Comparison of ENCODE assay signal across 1 cellular context in the genomic region with DNA sequence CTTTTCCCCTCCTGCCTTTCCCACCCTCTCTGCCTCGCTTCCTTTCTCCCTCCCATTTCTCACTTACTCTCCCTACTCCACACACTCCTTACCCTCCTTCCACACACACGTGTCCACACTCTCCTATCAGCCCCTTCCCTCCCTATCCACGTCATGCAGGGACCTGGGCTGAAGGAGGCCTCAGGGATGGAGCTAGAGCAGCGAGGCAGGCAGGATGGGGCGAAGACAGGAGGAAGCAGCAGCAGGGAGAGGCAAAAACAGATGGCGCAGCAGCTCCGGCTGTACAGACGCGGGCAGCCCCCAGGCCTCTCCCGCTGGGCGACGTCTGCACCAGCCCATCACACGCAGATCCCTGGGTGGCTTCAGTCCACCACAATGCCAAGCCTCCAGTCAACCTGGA.
TF ChIP-seq lines count a peak whose summit lies in the region.

No MANE protein-coding gene starts in this region.

TF ChIP-seq in GM23338, 12 proteins besides CTCF, POLR2A, EP300 and RAD21 (continued from another document):
- TF ChIP-seq, protein P1, sequence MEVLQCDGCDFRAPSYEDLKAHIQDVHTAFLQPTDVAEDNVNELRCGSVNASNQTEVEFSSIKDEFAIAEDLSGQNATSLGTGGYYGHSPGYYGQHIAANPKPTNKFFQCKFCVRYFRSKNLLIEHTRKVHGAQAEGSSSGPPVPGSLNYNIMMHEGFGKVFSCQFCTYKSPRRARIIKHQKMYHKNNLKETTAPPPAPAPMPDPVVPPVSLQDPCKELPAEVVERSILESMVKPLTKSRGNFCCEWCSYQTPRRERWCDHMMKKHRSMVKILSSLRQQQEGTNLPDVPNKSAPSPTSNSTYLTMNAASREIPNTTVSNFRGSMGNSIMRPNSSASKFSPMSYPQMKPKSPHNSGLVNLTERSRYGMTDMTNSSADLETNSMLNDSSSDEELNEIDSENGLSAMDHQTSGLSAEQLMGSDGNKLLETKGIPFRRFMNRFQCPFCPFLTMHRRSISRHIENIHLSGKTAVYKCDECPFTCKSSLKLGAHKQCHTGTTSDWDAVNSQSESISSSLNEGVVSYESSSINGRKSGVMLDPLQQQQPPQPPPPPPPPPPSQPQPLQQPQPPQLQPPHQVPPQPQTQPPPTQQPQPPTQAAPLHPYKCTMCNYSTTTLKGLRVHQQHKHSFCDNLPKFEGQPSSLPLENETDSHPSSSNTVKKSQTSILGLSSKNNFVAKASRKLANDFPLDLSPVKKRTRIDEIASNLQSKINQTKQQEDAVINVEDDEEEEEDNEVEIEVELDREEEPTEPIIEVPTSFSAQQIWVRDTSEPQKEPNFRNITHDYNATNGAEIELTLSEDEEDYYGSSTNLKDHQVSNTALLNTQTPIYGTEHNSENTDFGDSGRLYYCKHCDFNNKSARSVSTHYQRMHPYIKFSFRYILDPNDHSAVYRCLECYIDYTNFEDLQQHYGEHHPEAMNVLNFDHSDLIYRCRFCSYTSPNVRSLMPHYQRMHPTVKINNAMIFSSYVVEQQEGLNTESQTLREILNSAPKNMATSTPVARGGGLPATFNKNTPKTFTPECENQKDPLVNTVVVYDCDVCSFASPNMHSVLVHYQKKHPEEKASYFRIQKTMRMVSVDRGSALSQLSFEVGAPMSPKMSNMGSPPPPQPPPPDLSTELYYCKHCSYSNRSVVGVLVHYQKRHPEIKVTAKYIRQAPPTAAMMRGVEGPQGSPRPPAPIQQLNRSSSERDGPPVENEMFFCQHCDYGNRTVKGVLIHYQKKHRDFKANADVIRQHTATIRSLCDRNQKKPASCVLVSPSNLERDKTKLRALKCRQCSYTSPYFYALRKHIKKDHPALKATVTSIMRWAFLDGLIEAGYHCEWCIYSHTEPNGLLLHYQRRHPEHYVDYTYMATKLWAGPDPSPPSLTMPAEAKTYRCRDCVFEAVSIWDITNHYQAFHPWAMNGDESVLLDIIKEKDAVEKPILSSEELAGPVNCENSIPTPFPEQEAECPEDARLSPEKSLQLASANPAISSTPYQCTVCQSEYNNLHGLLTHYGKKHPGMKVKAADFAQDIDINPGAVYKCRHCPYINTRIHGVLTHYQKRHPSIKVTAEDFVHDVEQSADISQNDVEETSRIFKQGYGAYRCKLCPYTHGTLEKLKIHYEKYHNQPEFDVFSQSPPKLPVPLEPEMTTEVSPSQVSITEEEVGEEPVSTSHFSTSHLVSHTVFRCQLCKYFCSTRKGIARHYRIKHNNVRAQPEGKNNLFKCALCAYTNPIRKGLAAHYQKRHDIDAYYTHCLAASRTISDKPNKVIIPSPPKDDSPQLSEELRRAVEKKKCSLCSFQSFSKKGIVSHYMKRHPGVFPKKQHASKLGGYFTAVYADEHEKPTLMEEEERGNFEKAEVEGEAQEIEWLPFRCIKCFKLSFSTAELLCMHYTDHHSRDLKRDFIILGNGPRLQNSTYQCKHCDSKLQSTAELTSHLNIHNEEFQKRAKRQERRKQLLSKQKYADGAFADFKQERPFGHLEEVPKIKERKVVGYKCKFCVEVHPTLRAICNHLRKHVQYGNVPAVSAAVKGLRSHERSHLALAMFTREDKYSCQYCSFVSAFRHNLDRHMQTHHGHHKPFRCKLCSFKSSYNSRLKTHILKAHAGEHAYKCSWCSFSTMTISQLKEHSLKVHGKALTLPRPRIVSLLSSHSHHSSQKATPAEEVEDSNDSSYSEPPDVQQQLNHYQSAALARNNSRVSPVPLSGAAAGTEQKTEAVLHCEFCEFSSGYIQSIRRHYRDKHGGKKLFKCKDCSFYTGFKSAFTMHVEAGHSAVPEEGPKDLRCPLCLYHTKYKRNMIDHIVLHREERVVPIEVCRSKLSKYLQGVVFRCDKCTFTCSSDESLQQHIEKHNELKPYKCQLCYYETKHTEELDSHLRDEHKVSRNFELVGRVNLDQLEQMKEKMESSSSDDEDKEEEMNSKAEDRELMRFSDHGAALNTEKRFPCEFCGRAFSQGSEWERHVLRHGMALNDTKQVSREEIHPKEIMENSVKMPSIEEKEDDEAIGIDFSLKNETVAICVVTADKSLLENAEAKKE (CRISPR knock-in tag; IDR thresholded peaks at IDR 0.05) = no peak
- TF ChIP-seq CREB1 (CRISPR knock-in tag; IDR thresholded peaks at IDR 0.05; ENCODE audit: low read depth) (no peak), STAT1 (IDR thresholded peaks at IDR 0.05; ENCODE audit: unreplicated experiment) (no peak), EZH2 (IDR thresholded peaks at IDR 0.05; ENCODE audit: low read depth, unreplicated experiment) (no peak), POLR2AphosphoS5 (IDR thresholded peaks at IDR 0.05; ENCODE audit: low read depth) (no peak), NANOG (IDR thresholded peaks at IDR 0.05; ENCODE audit: borderline replicate concordance) (no peak), JUNB (IDR thresholded peaks at IDR 0.05; ENCODE audit: unreplicated experiment) (no peak)
- TF ChIP-seq, protein P2, sequence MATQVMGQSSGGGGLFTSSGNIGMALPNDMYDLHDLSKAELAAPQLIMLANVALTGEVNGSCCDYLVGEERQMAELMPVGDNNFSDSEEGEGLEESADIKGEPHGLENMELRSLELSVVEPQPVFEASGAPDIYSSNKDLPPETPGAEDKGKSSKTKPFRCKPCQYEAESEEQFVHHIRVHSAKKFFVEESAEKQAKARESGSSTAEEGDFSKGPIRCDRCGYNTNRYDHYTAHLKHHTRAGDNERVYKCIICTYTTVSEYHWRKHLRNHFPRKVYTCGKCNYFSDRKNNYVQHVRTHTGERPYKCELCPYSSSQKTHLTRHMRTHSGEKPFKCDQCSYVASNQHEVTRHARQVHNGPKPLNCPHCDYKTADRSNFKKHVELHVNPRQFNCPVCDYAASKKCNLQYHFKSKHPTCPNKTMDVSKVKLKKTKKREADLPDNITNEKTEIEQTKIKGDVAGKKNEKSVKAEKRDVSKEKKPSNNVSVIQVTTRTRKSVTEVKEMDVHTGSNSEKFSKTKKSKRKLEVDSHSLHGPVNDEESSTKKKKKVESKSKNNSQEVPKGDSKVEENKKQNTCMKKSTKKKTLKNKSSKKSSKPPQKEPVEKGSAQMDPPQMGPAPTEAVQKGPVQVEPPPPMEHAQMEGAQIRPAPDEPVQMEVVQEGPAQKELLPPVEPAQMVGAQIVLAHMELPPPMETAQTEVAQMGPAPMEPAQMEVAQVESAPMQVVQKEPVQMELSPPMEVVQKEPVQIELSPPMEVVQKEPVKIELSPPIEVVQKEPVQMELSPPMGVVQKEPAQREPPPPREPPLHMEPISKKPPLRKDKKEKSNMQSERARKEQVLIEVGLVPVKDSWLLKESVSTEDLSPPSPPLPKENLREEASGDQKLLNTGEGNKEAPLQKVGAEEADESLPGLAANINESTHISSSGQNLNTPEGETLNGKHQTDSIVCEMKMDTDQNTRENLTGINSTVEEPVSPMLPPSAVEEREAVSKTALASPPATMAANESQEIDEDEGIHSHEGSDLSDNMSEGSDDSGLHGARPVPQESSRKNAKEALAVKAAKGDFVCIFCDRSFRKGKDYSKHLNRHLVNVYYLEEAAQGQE (IDR thresholded peaks at IDR 0.05; ENCODE audit: unreplicated experiment) = no peak
- TF ChIP-seq, protein P3, sequence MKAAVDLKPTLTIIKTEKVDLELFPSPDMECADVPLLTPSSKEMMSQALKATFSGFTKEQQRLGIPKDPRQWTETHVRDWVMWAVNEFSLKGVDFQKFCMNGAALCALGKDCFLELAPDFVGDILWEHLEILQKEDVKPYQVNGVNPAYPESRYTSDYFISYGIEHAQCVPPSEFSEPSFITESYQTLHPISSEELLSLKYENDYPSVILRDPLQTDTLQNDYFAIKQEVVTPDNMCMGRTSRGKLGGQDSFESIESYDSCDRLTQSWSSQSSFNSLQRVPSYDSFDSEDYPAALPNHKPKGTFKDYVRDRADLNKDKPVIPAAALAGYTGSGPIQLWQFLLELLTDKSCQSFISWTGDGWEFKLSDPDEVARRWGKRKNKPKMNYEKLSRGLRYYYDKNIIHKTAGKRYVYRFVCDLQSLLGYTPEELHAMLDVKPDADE (IDR thresholded peaks at IDR 0.05) = no peak
